Comparison of ENCODE assay signal across 10 cellular contexts in genomic region chr4:108763226-108763593, GRCh38. TPM values are rescaled to one million over a fixed set of nuclear protein-coding genes. Genes with fewer than 3 reads are reported as not detected.
DNase-seq lines count a peak whose midpoint lies in the region; ATAC-seq and TF ChIP-seq lines count a peak whose summit lies in the region.
"Had no signal": no experiment of that assay in that cellular context is flagged by ENCODE, and none has a peak within 500 bp of the region (broad histone marks: within the 10 kb centered on the region; RNA-seq: fewer than 3 reads in every experiment).

No MANE protein-coding gene starts in this region.

- TF ChIP-seq EP300 in tibial nerve (IDR thresholded peaks at IDR 0.05): no peak

- no peak for DNase-seq in activated CD8-positive, alpha-beta memory T cell treated with anti-CD3 and anti-CD28 coated beads, Interleukin-2, amount 10 ng/mL, durations not matched to agents 7 days and 5 days
- DNase-seq in activated CD8-positive, alpha-beta memory T cell treated with anti-CD3 and anti-CD28 coated beads, Interleukin-2, amount 50 U/mL, for 48 hours: no peak
- DNase-seq in dermis blood vessel endothelial cell (peak; percentile 9), mesenchymal stem cell (peak; percentile 12), tibial nerve (ENCODE audit: low spot score in 2 of 2) (no peak), AG20443 (ENCODE audit: low spot score) (no peak), NCI-H748 (lab: John Stamatoyannopoulos, UW; ENCODE audit: unreplicated experiment) (no peak)
- DNase-seq: SHP77 treated with DMSO at 0.1 percent for 48 hours had no signal

- H3K36me3 Mint-ChIP-seq in activated CD8-positive, alpha-beta memory T cell treated with anti-CD3 and anti-CD28 coated beads, Interleukin-2, amount 10 ng/mL, durations not matched to agents 7 days and 5 days: peaks cover 2% of the 10 kb centered on the region

- no peak for TF ChIP-seq CTCF in tibial nerve (IDR thresholded peaks at IDR 0.05)

- no peak overlapping the region for H3K23ac ChIP-seq in mesenchymal stem cell (ENCODE audit: low read length in 2 of 2)

- peak overlapping the region; percentile 13 for H3K9ac ChIP-seq in mesenchymal stem cell (ENCODE audit: low read length)

- peak overlapping the region; percentile 61 to 90 for H3K4me3 ChIP-seq in mesenchymal stem cell (ENCODE audit: insufficient read depth in 1 of 2, low read depth in 1 of 2, low read length in 2 of 2)
- peak overlapping the region; percentile 30 to 68 (median 60) for H3K4me3 ChIP-seq in tibial nerve

- peak overlapping the region; percentile 63 for H3K4me3 Mint-ChIP-seq in activated CD8-positive, alpha-beta memory T cell treated with anti-CD3 and anti-CD28 coated beads, Interleukin-2, amount 10 ng/mL, durations not matched to agents 7 days and 5 days

- peaks cover 61% of the 10 kb centered on the region for H3K27me3 Mint-ChIP-seq in activated CD8-positive, alpha-beta memory T cell treated with anti-CD3 and anti-CD28 coated beads, Interleukin-2, amount 10 ng/mL, durations not matched to agents 7 days and 5 days

- peak overlapping the region; percentile 94 for H2AFZ ChIP-seq in mesenchymal stem cell (ENCODE audit: low read depth, low read length)

- H3K27me3 ChIP-seq in mesenchymal stem cell (ENCODE audit: control insufficient read depth in 1 of 2, insufficient read depth in 1 of 2, low read length in 2 of 2): peaks cover 14 to 18% of the 10 kb centered on the region in 2 experiments
- peaks cover 2 to 8% of the 10 kb centered on the region in 2 donors for H3K27me3 ChIP-seq in tibial nerve

- peaks cover 11% of the 10 kb centered on the region for H3K4me1 Mint-ChIP-seq in activated CD8-positive, alpha-beta memory T cell treated with anti-CD3 and anti-CD28 coated beads, Interleukin-2, amount 10 ng/mL, durations not matched to agents 7 days and 5 days

- no peak for TF ChIP-seq POLR2A in tibial nerve (IDR thresholded peaks at IDR 0.05)

- no peak overlapping the region for H4K91ac ChIP-seq in mesenchymal stem cell (ENCODE audit: low read length)

- CTCF ChIA-PET in activated CD8-positive, alpha-beta memory T cell treated with anti-CD3 and anti-CD28 coated beads, Interleukin-2, amount 10 ng/mL, durations not matched to agents 7 days and 5 days (lab: Charles Lee): no interaction called here

- H3K36me3 ChIP-seq in mesenchymal stem cell (ENCODE audit: control insufficient read depth in 1 of 2, insufficient read depth in 2 of 2, low read depth in 1 of 2, low read length in 2 of 2): peaks cover 0 to 3% of the 10 kb centered on the region in 2 experiments
- H3K36me3 ChIP-seq in tibial nerve: no peaks in the 10 kb centered on the region

- 48% methylated on average over 9 of the region's 11 CpGs for WGBS in mesenchymal stem cell
- 18 to 25% methylated on average over 11 of the region's 11 CpGs for WGBS in tibial nerve, 2 donors

- H2BK5ac ChIP-seq in mesenchymal stem cell (ENCODE audit: low read depth, low read length, poor library complexity, severe bottlenecking): no peak overlapping the region

- H3K18ac ChIP-seq in mesenchymal stem cell (ENCODE audit: low read depth in 1 of 2, low read length in 2 of 2): peak overlapping the region in 1 of 2 experiments; percentile 16

- H3K9me3 Mint-ChIP-seq in activated CD8-positive, alpha-beta memory T cell treated with anti-CD3 and anti-CD28 coated beads, Interleukin-2, amount 10 ng/mL, durations not matched to agents 7 days and 5 days (ENCODE audit: low read depth): no peaks in the 10 kb centered on the region

- no peak overlapping the region for H4K8ac ChIP-seq in mesenchymal stem cell (ENCODE audit: low read length)

- H3K4me1 ChIP-seq in mesenchymal stem cell (ENCODE audit: control insufficient read depth, insufficient read depth, low read depth, low read length) (peaks cover 3% of the 10 kb centered on the region), tibial nerve (peaks cover 0 to 19% (median 2%) of the 10 kb centered on the region in 4 donors)

- H3K4me2 ChIP-seq in mesenchymal stem cell (ENCODE audit: low read length, poor library complexity, severe bottlenecking): peak overlapping the region; percentile 100

- no peak overlapping the region for H3K14ac ChIP-seq in mesenchymal stem cell (ENCODE audit: low read length in 2 of 2)

- no peak overlapping the region for H2BK12ac ChIP-seq in mesenchymal stem cell (ENCODE audit: low read length in 2 of 2)

- H3K27ac ChIP-seq in mesenchymal stem cell (ENCODE audit: low read length, poor library complexity, severe bottlenecking) (no peak overlapping the region), tibial nerve (peak overlapping the region in 1 of 4 donors; percentile 25)
- H3K27ac ChIP-seq: C4-2B had no signal

- no peak overlapping the region for H2BK15ac ChIP-seq in mesenchymal stem cell (ENCODE audit: low read depth, poor library complexity, severe bottlenecking)

- no peak overlapping the region for H3K27ac Mint-ChIP-seq in activated CD8-positive, alpha-beta memory T cell treated with anti-CD3 and anti-CD28 coated beads, Interleukin-2, amount 10 ng/mL, durations not matched to agents 7 days and 5 days

- H2BK120ac ChIP-seq in mesenchymal stem cell (ENCODE audit: low read depth, low read length): no peak overlapping the region

- no peak overlapping the region for H2AK5ac ChIP-seq in mesenchymal stem cell (ENCODE audit: low read length, severe bottlenecking)

- H3K9me3 ChIP-seq in mesenchymal stem cell (ENCODE audit: control insufficient read depth, low read length) (no peaks in the 10 kb centered on the region), tibial nerve (peaks cover 0 to 3% (median 0%) of the 10 kb centered on the region in 4 donors)

- H3K79me1 ChIP-seq in mesenchymal stem cell (replicated peaks; ENCODE audit: low read length, poor library complexity, severe bottlenecking): no peaks in the 10 kb centered on the region

- no peak for ATAC-seq in activated CD8-positive, alpha-beta memory T cell treated with anti-CD3 and anti-CD28 coated beads, Interleukin-2, amount 10 ng/mL, durations not matched to agents 7 days and 5 days
- ATAC-seq in HG02840 (IDR thresholded peaks at IDR 0.05; ENCODE audit: low FRiP score, unreplicated experiment): no peak

- H3K4ac ChIP-seq in mesenchymal stem cell (ENCODE audit: low read depth in 1 of 2, low read length in 2 of 2): no peak overlapping the region

RNA-seq across cellular contexts. Expression of gene ETNPPL, which starts 0.4 kb away (rescaled TPM):
- not detected for total RNA-seq in activated CD8-positive, alpha-beta memory T cell treated with anti-CD3 and anti-CD28 coated beads, Interleukin-2, amount 10 ng/mL, durations not matched to agents 7 days and 5 days
- total RNA-seq in dermis blood vessel endothelial cell (not detected in 2 replicates), tibial nerve (10 to 100 TPM in 1 of 4 donors, 1 to 10 TPM in 2, under 1 TPM in 1; 0.30 to 16.2 (median 9.0) TPM)
- not detected for polyA plus RNA-seq in mesenchymal stem cell (2013, experiment 1 of 2)
- not detected for polyA plus RNA-seq in mesenchymal stem cell (2013, experiment 2 of 2)

Comparison
In these comparisons a context has a peak if more than half of its experiments do, and no peak if none do; other contexts are left out.
1. DNase-seq: peak in dermis blood vessel endothelial cell (single experiment) and mesenchymal stem cell (single experiment); none in activated CD8-positive, alpha-beta memory T cell treated with anti-CD3 and anti-CD28 coated beads, Interleukin-2, amount 10 ng/mL, durations not matched to agents 7 days and 5 days (single experiment), activated CD8-positive, alpha-beta memory T cell treated with anti-CD3 and anti-CD28 coated beads, Interleukin-2, amount 50 U/mL, for 48 hours (single experiment), tibial nerve (0 of 2), AG20443 (single experiment) and NCI-H748 (single experiment).